ENCODE assay signal across 1 cellular context in genomic region chr9:95171001-95171400, GRCh38.
TF ChIP-seq lines count a peak whose summit lies in the region.

No MANE protein-coding gene starts in this region.

TF ChIP-seq in HepG2, 621 proteins besides CTCF, POLR2A, EP300 and RAD21 (continued from another document):
- TF ChIP-seq, protein P1, sequence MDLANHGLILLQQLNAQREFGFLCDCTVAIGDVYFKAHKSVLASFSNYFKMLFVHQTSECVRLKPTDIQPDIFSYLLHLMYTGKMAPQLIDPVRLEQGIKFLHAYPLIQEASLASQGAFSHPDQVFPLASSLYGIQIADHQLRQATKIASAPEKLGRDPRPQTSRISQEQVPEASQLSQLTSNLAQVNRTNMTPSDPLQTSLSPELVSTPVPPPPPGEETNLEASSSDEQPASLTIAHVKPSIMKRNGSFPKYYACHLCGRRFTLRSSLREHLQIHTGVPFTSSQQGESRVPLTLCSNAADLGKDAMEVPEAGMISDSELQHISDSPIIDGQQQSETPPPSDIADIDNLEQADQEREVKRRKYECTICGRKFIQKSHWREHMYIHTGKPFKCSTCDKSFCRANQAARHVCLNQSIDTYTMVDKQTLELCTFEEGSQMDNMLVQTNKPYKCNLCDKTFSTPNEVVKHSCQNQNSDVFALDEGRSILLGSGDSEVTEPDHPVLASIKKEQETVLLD (CRISPR knock-in tag; IDR thresholded peaks at IDR 0.05; ENCODE audit: low read depth): no peak
- TF ChIP-seq, protein P2, sequence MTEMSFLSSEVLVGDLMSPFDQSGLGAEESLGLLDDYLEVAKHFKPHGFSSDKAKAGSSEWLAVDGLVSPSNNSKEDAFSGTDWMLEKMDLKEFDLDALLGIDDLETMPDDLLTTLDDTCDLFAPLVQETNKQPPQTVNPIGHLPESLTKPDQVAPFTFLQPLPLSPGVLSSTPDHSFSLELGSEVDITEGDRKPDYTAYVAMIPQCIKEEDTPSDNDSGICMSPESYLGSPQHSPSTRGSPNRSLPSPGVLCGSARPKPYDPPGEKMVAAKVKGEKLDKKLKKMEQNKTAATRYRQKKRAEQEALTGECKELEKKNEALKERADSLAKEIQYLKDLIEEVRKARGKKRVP (CRISPR knock-in tag; IDR thresholded peaks at IDR 0.05): no peak
- no peak for TF ChIP-seq KDM3A (CRISPR knock-in tag; IDR thresholded peaks at IDR 0.05; ENCODE audit: low read depth)
- no peak for TF ChIP-seq TEAD3 (CRISPR knock-in tag; optimal IDR thresholded peaks at IDR 0.05; ENCODE audit: borderline replicate concordance)
TF ChIP-seq in HepG2: peak in this region for 0.
